Comparison of ENCODE assay signal across 1 cellular context in the genomic region with DNA sequence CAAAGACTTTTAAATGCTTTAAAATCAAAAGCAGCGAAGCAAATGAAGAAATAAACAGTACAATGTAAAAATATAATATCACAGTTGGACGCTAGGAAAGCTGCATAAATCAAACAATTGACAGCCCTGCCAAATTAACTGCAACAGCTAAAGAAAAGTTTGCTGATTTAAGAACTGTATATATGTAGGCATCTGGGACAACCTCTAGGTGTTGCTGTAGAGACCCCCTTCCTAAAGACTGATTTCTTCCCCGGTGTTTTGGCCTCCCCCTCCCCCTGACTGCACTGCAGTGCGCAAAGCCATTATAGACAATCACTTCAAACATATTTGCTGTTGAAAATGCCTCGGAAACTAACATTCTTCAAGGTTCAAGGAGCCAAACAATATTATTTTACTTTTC.
TF ChIP-seq lines count a peak whose summit lies in the region.

No MANE protein-coding gene starts in this region.

TF ChIP-seq in GM23338, 12 proteins besides CTCF, POLR2A, EP300 and RAD21 (continued from another document):
- TF ChIP-seq, protein P1, sequence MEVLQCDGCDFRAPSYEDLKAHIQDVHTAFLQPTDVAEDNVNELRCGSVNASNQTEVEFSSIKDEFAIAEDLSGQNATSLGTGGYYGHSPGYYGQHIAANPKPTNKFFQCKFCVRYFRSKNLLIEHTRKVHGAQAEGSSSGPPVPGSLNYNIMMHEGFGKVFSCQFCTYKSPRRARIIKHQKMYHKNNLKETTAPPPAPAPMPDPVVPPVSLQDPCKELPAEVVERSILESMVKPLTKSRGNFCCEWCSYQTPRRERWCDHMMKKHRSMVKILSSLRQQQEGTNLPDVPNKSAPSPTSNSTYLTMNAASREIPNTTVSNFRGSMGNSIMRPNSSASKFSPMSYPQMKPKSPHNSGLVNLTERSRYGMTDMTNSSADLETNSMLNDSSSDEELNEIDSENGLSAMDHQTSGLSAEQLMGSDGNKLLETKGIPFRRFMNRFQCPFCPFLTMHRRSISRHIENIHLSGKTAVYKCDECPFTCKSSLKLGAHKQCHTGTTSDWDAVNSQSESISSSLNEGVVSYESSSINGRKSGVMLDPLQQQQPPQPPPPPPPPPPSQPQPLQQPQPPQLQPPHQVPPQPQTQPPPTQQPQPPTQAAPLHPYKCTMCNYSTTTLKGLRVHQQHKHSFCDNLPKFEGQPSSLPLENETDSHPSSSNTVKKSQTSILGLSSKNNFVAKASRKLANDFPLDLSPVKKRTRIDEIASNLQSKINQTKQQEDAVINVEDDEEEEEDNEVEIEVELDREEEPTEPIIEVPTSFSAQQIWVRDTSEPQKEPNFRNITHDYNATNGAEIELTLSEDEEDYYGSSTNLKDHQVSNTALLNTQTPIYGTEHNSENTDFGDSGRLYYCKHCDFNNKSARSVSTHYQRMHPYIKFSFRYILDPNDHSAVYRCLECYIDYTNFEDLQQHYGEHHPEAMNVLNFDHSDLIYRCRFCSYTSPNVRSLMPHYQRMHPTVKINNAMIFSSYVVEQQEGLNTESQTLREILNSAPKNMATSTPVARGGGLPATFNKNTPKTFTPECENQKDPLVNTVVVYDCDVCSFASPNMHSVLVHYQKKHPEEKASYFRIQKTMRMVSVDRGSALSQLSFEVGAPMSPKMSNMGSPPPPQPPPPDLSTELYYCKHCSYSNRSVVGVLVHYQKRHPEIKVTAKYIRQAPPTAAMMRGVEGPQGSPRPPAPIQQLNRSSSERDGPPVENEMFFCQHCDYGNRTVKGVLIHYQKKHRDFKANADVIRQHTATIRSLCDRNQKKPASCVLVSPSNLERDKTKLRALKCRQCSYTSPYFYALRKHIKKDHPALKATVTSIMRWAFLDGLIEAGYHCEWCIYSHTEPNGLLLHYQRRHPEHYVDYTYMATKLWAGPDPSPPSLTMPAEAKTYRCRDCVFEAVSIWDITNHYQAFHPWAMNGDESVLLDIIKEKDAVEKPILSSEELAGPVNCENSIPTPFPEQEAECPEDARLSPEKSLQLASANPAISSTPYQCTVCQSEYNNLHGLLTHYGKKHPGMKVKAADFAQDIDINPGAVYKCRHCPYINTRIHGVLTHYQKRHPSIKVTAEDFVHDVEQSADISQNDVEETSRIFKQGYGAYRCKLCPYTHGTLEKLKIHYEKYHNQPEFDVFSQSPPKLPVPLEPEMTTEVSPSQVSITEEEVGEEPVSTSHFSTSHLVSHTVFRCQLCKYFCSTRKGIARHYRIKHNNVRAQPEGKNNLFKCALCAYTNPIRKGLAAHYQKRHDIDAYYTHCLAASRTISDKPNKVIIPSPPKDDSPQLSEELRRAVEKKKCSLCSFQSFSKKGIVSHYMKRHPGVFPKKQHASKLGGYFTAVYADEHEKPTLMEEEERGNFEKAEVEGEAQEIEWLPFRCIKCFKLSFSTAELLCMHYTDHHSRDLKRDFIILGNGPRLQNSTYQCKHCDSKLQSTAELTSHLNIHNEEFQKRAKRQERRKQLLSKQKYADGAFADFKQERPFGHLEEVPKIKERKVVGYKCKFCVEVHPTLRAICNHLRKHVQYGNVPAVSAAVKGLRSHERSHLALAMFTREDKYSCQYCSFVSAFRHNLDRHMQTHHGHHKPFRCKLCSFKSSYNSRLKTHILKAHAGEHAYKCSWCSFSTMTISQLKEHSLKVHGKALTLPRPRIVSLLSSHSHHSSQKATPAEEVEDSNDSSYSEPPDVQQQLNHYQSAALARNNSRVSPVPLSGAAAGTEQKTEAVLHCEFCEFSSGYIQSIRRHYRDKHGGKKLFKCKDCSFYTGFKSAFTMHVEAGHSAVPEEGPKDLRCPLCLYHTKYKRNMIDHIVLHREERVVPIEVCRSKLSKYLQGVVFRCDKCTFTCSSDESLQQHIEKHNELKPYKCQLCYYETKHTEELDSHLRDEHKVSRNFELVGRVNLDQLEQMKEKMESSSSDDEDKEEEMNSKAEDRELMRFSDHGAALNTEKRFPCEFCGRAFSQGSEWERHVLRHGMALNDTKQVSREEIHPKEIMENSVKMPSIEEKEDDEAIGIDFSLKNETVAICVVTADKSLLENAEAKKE (CRISPR knock-in tag; IDR thresholded peaks at IDR 0.05) = no peak
- TF ChIP-seq, protein P2, sequence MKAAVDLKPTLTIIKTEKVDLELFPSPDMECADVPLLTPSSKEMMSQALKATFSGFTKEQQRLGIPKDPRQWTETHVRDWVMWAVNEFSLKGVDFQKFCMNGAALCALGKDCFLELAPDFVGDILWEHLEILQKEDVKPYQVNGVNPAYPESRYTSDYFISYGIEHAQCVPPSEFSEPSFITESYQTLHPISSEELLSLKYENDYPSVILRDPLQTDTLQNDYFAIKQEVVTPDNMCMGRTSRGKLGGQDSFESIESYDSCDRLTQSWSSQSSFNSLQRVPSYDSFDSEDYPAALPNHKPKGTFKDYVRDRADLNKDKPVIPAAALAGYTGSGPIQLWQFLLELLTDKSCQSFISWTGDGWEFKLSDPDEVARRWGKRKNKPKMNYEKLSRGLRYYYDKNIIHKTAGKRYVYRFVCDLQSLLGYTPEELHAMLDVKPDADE (IDR thresholded peaks at IDR 0.05) = no peak
- TF ChIP-seq, protein P3, sequence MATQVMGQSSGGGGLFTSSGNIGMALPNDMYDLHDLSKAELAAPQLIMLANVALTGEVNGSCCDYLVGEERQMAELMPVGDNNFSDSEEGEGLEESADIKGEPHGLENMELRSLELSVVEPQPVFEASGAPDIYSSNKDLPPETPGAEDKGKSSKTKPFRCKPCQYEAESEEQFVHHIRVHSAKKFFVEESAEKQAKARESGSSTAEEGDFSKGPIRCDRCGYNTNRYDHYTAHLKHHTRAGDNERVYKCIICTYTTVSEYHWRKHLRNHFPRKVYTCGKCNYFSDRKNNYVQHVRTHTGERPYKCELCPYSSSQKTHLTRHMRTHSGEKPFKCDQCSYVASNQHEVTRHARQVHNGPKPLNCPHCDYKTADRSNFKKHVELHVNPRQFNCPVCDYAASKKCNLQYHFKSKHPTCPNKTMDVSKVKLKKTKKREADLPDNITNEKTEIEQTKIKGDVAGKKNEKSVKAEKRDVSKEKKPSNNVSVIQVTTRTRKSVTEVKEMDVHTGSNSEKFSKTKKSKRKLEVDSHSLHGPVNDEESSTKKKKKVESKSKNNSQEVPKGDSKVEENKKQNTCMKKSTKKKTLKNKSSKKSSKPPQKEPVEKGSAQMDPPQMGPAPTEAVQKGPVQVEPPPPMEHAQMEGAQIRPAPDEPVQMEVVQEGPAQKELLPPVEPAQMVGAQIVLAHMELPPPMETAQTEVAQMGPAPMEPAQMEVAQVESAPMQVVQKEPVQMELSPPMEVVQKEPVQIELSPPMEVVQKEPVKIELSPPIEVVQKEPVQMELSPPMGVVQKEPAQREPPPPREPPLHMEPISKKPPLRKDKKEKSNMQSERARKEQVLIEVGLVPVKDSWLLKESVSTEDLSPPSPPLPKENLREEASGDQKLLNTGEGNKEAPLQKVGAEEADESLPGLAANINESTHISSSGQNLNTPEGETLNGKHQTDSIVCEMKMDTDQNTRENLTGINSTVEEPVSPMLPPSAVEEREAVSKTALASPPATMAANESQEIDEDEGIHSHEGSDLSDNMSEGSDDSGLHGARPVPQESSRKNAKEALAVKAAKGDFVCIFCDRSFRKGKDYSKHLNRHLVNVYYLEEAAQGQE (IDR thresholded peaks at IDR 0.05; ENCODE audit: unreplicated experiment) = no peak
- TF ChIP-seq POLR2AphosphoS5 (IDR thresholded peaks at IDR 0.05; ENCODE audit: low read depth) (no peak), NANOG (IDR thresholded peaks at IDR 0.05; ENCODE audit: borderline replicate concordance) (no peak), CREB1 (CRISPR knock-in tag; IDR thresholded peaks at IDR 0.05; ENCODE audit: low read depth) (no peak), EZH2 (IDR thresholded peaks at IDR 0.05; ENCODE audit: low read depth, unreplicated experiment) (no peak)
